2 cellular contexts compared by ENCODE assay signal in the genomic region with DNA sequence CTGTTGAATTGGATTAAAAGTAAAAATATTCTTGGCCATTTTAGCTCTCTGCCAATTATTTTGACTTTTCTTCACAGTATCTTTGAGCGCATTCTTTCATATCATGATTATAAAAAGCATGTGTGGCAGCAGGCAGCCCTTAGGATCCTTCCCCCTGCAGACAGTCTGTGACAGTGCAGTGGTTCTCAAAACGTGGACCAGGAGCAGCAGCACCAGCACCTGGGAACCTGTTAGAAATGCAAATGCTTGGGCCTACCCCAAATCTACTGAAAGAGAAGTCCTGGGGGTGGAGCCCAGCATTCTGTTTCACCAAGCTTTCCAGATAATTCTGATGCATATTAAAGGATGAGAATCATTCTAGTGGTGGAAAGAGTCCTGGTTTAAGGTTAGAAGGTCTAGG.
TF ChIP-seq lines count a peak whose summit lies in the region.

No MANE protein-coding gene starts in this region.

TF ChIP-seq in HepG2, 621 proteins besides CTCF, POLR2A, EP300 and RAD21:
- TF ChIP-seq, protein P1, sequence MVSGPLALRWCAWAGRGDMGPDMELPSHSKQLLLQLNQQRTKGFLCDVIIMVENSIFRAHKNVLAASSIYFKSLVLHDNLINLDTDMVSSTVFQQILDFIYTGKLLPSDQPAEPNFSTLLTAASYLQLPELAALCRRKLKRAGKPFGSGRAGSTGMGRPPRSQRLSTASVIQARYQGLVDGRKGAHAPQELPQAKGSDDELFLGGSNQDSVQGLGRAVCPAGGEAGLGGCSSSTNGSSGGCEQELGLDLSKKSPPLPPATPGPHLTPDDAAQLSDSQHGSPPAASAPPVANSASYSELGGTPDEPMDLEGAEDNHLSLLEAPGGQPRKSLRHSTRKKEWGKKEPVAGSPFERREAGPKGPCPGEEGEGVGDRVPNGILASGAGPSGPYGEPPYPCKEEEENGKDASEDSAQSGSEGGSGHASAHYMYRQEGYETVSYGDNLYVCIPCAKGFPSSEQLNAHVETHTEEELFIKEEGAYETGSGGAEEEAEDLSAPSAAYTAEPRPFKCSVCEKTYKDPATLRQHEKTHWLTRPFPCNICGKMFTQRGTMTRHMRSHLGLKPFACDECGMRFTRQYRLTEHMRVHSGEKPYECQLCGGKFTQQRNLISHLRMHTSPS (CRISPR knock-in tag; IDR thresholded peaks at IDR 0.05; ENCODE audit: low read depth) = no peak
- peak; percentile 40; the same call in 1 of the 2 replicates for TF ChIP-seq PRDM15 (CRISPR knock-in tag; IDR thresholded peaks at IDR 0.05)

TF ChIP-seq in H1, 55 proteins besides CTCF, POLR2A, EP300 and RAD21:
- TF ChIP-seq SP1 (IDR thresholded peaks at IDR 0.05; ENCODE audit: low read depth, low read length) (peak; percentile 49; the same call in 1 of the 2 replicates), POU5F1 (IDR thresholded peaks at IDR 0.05; ENCODE audit: low read depth, low read length) (no peak)
